Comparison of ENCODE assay signal across 7 cellular contexts in the genomic region with DNA sequence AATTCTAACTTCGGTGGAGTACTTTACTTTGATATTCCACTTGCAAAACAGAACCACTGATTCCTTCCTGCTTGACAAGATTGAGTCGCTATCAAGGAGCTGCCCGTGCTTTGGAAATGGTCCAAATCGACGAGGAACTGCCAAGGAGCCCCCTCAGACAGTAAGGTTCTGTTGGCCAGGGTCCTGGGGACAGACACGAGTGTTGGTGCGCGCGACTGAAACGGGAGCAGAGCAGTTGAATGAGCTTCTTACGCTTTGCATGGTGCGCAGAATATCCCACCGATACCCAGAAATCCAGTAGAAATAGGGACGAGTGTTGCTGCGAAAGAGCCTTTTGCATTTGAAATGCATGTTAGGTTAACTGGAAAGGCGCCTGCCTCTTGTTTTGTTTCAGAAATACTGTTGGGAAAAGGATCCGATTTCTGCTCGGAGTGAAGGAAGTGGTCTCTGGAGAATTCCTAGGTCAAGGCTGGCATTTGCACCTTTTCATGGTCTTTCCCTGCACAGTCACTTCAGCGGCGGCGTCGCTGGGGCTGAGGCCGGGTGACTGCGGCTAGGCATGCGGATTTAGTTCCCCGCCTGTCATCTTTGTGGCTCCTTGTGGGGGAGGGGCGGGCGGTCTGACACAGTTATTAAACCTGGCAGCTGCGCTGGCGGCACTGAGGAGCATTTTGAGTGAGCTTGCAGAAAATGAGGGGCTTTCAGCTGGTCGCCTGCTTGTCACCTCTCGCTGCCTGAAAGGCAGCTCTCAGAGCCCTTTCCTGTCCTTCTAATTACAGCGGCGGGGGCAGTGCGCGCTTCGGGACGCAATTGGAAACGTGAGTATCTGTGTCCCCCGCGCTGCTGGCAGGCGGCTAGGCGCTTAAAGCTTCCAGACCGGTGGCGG. TPM values are rescaled to one million over a fixed set of nuclear protein-coding genes. Genes with fewer than 3 reads are reported as not detected.
DNase-seq lines count a peak whose midpoint lies in the region; ATAC-seq and TF ChIP-seq lines count a peak whose summit lies in the region.

No MANE protein-coding gene starts in this region.

- H3K4me1 Mint-ChIP-seq in naive B cell: peaks cover 22 to 31% (median 28%) of the 10 kb centered on the region in 3 donors

- peak overlapping the region; percentile 89 to 96 (median 94) for H3K27ac Mint-ChIP-seq in naive B cell

- no peak for TF ChIP-seq POLR2A in erythroblast (IDR thresholded peaks at IDR 0.05; ENCODE audit: low read length)

- ATAC-seq in GM18909 (IDR thresholded peaks at IDR 0.05; ENCODE audit: poor library complexity, unreplicated experiment) (peak; percentile 25), HG03280 (IDR thresholded peaks at IDR 0.05; ENCODE audit: unreplicated experiment) (peak; percentile 13), naive B cell (ENCODE audit: low read depth in 2 of 2) (peak; percentile 39 to 40)
- ATAC-seq in stimulated activated naive CD8-positive, alpha-beta T cell treated with anti-CD3 and anti-CD28 coated beads, Interleukin-15, Interleukin-2, amounts not matched to agents 100 U/mL and 50 U/mL, for 24 hours: peak; percentile 47

- H3K9me3 Mint-ChIP-seq in naive B cell: no peaks in the 10 kb centered on the region

- H3K4me3 Mint-ChIP-seq in naive B cell: peak overlapping the region; percentile 79 to 96 (median 93)

- DNase-seq in NCI-H69 (lab: John Stamatoyannopoulos, UW) (peak; percentile 88), activated T-cell treated with anti-CD3 and anti-CD28 coated beads for 24 hours (ENCODE audit: low read depth) (peak; percentile 54), erythroblast (lab: John Stamatoyannopoulos, UW) (peak; percentile 57 to 58), naive B cell (peak; percentile 54)
- peak; percentile 85 for DNase-seq in stimulated activated naive CD8-positive, alpha-beta T cell treated with anti-CD3 and anti-CD28 coated beads, Interleukin-15, Interleukin-2, amounts not matched to agents 100 U/mL and 50 U/mL, for 24 hours

- H3K36me3 Mint-ChIP-seq in naive B cell: no peaks in the 10 kb centered on the region

- H3K27me3 Mint-ChIP-seq in naive B cell: peaks cover 28 to 37% (median 33%) of the 10 kb centered on the region in 3 donors

RNA-seq across cellular contexts. Expression of a gene that starts 51.5 kb away (rescaled TPM):
- 1 to 10 TPM in 5 of 6 donors, not detected in 1; 1.3 to 4.6 (median 2.6) TPM for polyA plus RNA-seq in naive B cell (ENCODE audit: low read depth in 6 of 6)

Comparison
In these comparisons a context has a peak if more than half of its experiments do, and no peak if none do; other contexts are left out.
1. Peak in every context shown above with its lines: DNase-seq and ATAC-seq.